23 cellular contexts compared by ENCODE assay signal in the genomic region with DNA sequence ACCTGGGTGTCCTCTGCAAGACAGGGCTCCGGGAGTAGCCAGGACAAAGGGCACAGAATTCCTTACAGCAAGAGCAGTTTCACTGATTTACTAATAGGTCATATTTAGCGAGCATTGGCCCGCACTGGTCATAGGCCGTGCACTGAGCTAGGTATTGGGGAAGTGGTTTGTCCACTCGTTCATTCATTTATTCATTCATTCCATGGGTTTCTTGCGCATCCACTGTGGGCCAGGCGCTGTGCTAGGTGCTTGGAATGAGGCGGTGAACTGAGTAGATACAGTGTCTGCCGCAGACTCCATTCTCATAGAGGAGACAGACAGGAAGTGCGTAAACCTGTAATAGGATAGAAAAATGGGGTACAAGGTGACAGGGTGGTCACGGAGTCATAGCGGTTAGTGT. TPM values are rescaled to one million over a fixed set of nuclear protein-coding genes. Genes with fewer than 3 reads are reported as not detected.
"Had no signal": no experiment of that assay in that cellular context is flagged by ENCODE, and none has a peak within 500 bp of the region (broad histone marks: within the 10 kb centered on the region; RNA-seq: fewer than 3 reads in every experiment).

No MANE protein-coding gene starts in this region.

- H3K9me3 ChIP-seq: colonic mucosa, esophagus squamous epithelium, tibial artery, upper lobe of right lung, vagina had no signal

- H3K4me3 Mint-ChIP-seq: natural killer cell treated with Interleukin-12 subunit alpha and Interleukin-12 subunit beta and Interleukin-15 and Interleukin-18, amount 100 ng/mL, for 72 hours; stimulated activated effector memory CD8-positive, alpha-beta T cell treated with anti-CD3 and anti-CD28 coated beads, Interleukin-12 subunit alpha, Interleukin-12 subunit beta, amount 100 ng/mL, for 72 hours had no signal

- H3K4me1 Mint-ChIP-seq: stimulated activated effector memory CD8-positive, alpha-beta T cell treated with anti-CD3 and anti-CD28 coated beads, Interleukin-12 subunit alpha, Interleukin-12 subunit beta, amount 100 ng/mL, for 72 hours had no signal

- H3K27me3 ChIP-seq: colonic mucosa, esophagus squamous epithelium, hepatocyte, tibial artery, upper lobe of right lung, vagina had no signal

- H3K4me1 ChIP-seq: upper lobe of right lung had no signal

- H2AFZ ChIP-seq: hepatocyte had no signal

- H3K27ac Mint-ChIP-seq: natural killer cell treated with Interleukin-12 subunit alpha and Interleukin-12 subunit beta and Interleukin-15 and Interleukin-18, amount 100 ng/mL, for 72 hours; stimulated activated effector memory CD8-positive, alpha-beta T cell treated with anti-CD3 and anti-CD28 coated beads, Interleukin-12 subunit alpha, Interleukin-12 subunit beta, amount 100 ng/mL, for 72 hours had no signal

- ATAC-seq: gastroesophageal sphincter; natural killer cell treated with Interleukin-12 subunit alpha and Interleukin-12 subunit beta and Interleukin-15 and Interleukin-18, amount 100 ng/mL, for 72 hours; right cardiac atrium; stimulated activated effector memory CD8-positive, alpha-beta T cell treated with anti-CD3 and anti-CD28 coated beads, Interleukin-12 subunit alpha, Interleukin-12 subunit beta, amount 100 ng/mL, for 72 hours; stimulated activated naive CD8-positive, alpha-beta T cell treated with anti-CD3 and anti-CD28 coated beads, Interleukin-15, Interleukin-2, amounts not matched to agents 100 U/mL and 50 U/mL, for 24 hours; upper lobe of right lung had no signal

- H3K36me3 Mint-ChIP-seq: natural killer cell treated with Interleukin-12 subunit alpha and Interleukin-12 subunit beta and Interleukin-15 and Interleukin-18, amount 100 ng/mL, for 72 hours; stimulated activated effector memory CD8-positive, alpha-beta T cell treated with anti-CD3 and anti-CD28 coated beads, Interleukin-12 subunit alpha, Interleukin-12 subunit beta, amount 100 ng/mL, for 72 hours had no signal

- H3K79me2 ChIP-seq: hepatocyte had no signal

- H3K9me3 Mint-ChIP-seq: natural killer cell treated with Interleukin-12 subunit alpha and Interleukin-12 subunit beta and Interleukin-15 and Interleukin-18, amount 100 ng/mL, for 72 hours; stimulated activated effector memory CD8-positive, alpha-beta T cell treated with anti-CD3 and anti-CD28 coated beads, Interleukin-12 subunit alpha, Interleukin-12 subunit beta, amount 100 ng/mL, for 72 hours had no signal

- H3K27ac ChIP-seq: colonic mucosa, esophagus squamous epithelium, gastroesophageal sphincter, hepatocyte, tibial artery, upper lobe of right lung, vagina had no signal

- H3K4me3 ChIP-seq: colonic mucosa, esophagus squamous epithelium, gastroesophageal sphincter, hepatocyte, lung, tibial artery, upper lobe of right lung, vagina had no signal

- H3K36me3 ChIP-seq: colonic mucosa, esophagus squamous epithelium, gastroesophageal sphincter, tibial artery, upper lobe of right lung, vagina had no signal

- H3K4me2 ChIP-seq: hepatocyte had no signal

- DNase-seq: cerebellar nuclear complex; colonic mucosa; dermis blood vessel endothelial cell; esophagus squamous epithelium; foreskin fibroblast; mesenchymal stem cell; midbrain; small intestine; stimulated activated CD4-positive, alpha-beta T cell treated with anti-CD3 and anti-CD28 coated beads, Interleukin-2, amount 100 ng/mL, for 48 hours; stimulated activated naive CD8-positive, alpha-beta T cell treated with anti-CD3 and anti-CD28 coated beads, Interleukin-15, Interleukin-2, amounts not matched to agents 100 U/mL and 50 U/mL, for 24 hours; tibial artery; upper lobe of right lung had no signal

RNA-seq across cellular contexts. Expression of a gene that starts 13.2 kb away (rescaled TPM):
- total RNA-seq: colonic mucosa; dermis blood vessel endothelial cell; epithelial cell of proximal tubule; esophagus squamous epithelium; gastroesophageal sphincter; kidney epithelial cell; lung; natural killer cell treated with Interleukin-12 subunit alpha and Interleukin-12 subunit beta and Interleukin-15 and Interleukin-18, amount 100 ng/mL, for 72 hours; osteocyte; temporal lobe; upper lobe of right lung; vagina had no signal
